ENCODE assay signal across 8 cellular contexts in genomic region chr20:41011551-41012067, GRCh38. TPM values are rescaled to one million over a fixed set of nuclear protein-coding genes. Genes with fewer than 3 reads are reported as not detected.
DNase-seq lines count a peak whose midpoint lies in the region; ATAC-seq and TF ChIP-seq lines count a peak whose summit lies in the region.

No MANE protein-coding gene starts in this region.

- no peak for TF ChIP-seq POLR2A in HCT116 (IDR thresholded peaks at IDR 0.05; ENCODE audit: borderline replicate concordance, extremely low read depth, insufficient read depth, insufficient read length)

- DNase-seq in HCT116 (ENCODE audit: low read depth, low spot score) (no peak), medulla oblongata (ENCODE audit: extremely low spot score) (peak; percentile 60), RKO (ENCODE audit: low spot score) (no peak), Kasumi-1 (lab: John Stamatoyannopoulos, UW) (no peak), nephron progenitor cell (no peak)
- DNase-seq in activated CD4-positive, alpha-beta T cell treated with anti-CD3 and anti-CD28 coated beads for 48 hours = no peak

- H3K27me3 Mint-ChIP-seq in nephron progenitor cell (ENCODE audit: low read depth, poor library complexity) = no peaks in the 10 kb centered on the region

- no peak for TF ChIP-seq CTCF in HCT116 (IDR thresholded peaks at IDR 0.05 in 2 of 3, conservative IDR thresholded peaks at IDR 0.05 in 1 of 3; ENCODE audit: borderline replicate concordance in 1 of 3, insufficient read depth in 1 of 3, low read depth in 2 of 3, low read length in 2 of 3)
- no peak for TF ChIP-seq CTCF in Loucy (conservative IDR thresholded peaks at IDR 0.05; ENCODE audit: low read length)
- TF ChIP-seq CTCF in nephron progenitor cell (IDR thresholded peaks at IDR 0.05) = no peak

- peaks cover 6% of the 10 kb centered on the region for H3K36me3 Mint-ChIP-seq in nephron progenitor cell (ENCODE audit: low read depth)

- ATAC-seq in GM18858 (IDR thresholded peaks at IDR 0.05; ENCODE audit: unreplicated experiment) (peak; percentile 79), HCT116 (no peak)

- H3K9me3 ChIP-seq in HCT116 (ENCODE audit: control insufficient read depth in 1 of 2, insufficient read depth in 1 of 2, low read depth in 1 of 2, low read length in 2 of 2) (peaks cover 0 to 5% of the 10 kb centered on the region in 2 experiments; a peak in 1 of 4 replicates), Loucy (ENCODE audit: insufficient read depth, low read depth, low read length) (peaks cover 3% of the 10 kb centered on the region; the same call in 1 of the 2 replicates)

- H3K27ac Mint-ChIP-seq in nephron progenitor cell = no peak overlapping the region

- H3K36me3 ChIP-seq in HCT116 (ENCODE audit: control insufficient read depth in 1 of 2, insufficient read depth in 2 of 2, low read length in 2 of 2) (no peaks in the 10 kb centered on the region), Loucy (ENCODE audit: insufficient read depth, low read length) (no peaks in the 10 kb centered on the region)

- POLR2A ChIA-PET in HCT116 (lab: Charles Lee) = interaction anchor here (0.9 to 2.0 kb wide), 3 partner anchors 11 to 21 kb away, joined by 3 to 9 read pairs (median 6); partner anchors contain the start of gene TOP1

- intact Hi-C loops in HCT116 (cut with micrococcal nuclease) = no loop called here

- H3K27ac ChIP-seq in HCT116 (ENCODE audit: low read depth, low read length) = no peak overlapping the region

- H3K9me2 ChIP-seq in HCT116 (ENCODE audit: insufficient read depth) (no peaks in the 10 kb centered on the region), Loucy (replicated peaks; ENCODE audit: low read depth, low read length) (no peaks in the 10 kb centered on the region)

- no peaks in the 10 kb centered on the region for H3F3A ChIP-seq in Loucy (ENCODE audit: low read depth)

- peaks cover 9% of the 10 kb centered on the region for H3K9me3 Mint-ChIP-seq in nephron progenitor cell

- H3K4me1 Mint-ChIP-seq in nephron progenitor cell = peaks cover 45% of the 10 kb centered on the region

- no peak overlapping the region for H3K4me3 Mint-ChIP-seq in nephron progenitor cell

- no peaks in the 10 kb centered on the region for H4K20me1 ChIP-seq in HCT116 (ENCODE audit: insufficient read depth)
- H4K20me1 ChIP-seq in Loucy (ENCODE audit: insufficient read depth, low read length, poor library complexity, severe bottlenecking) = no peaks in the 10 kb centered on the region

- TF ChIP-seq RAD21 in HCT116 (IDR thresholded peaks at IDR 0.05; ENCODE audit: low read depth) = no peak

- H3K9ac ChIP-seq in HCT116 (ENCODE audit: low read length) (no peak overlapping the region), Loucy (ENCODE audit: low read depth, low read length, poor library complexity, severe bottlenecking) (peak overlapping the region; percentile 9)

- H3K4me1 ChIP-seq in HCT116 (ENCODE audit: control insufficient read depth in 1 of 2, insufficient read depth in 2 of 2, low read length in 2 of 2) (peaks cover 49 to 80% of the 10 kb centered on the region in 2 experiments), Loucy (ENCODE audit: insufficient read depth, low read length, poor library complexity, severe bottlenecking) (peaks cover 42% of the 10 kb centered on the region)

- RAD21 ChIA-PET in HCT116 (lab: Charles Lee; ENCODE audit: low non-redundant PET in 1 of 2, low total read pairs in 2 of 2, uncharacterized antibody in 2 of 2, unreplicated experiment in 2 of 2) = no interaction called here

- H3K4me3 ChIP-seq in HCT116 (replicated peaks in 1 of 2; ENCODE audit: low read depth in 1 of 2, low read length in 2 of 2) (no peak overlapping the region), Loucy (ENCODE audit: low read length, poor library complexity, severe bottlenecking) (no peak overlapping the region)

- CTCF ChIA-PET in HCT116 (lab: Charles Lee) = no interaction called here

- no TSS peak for BruUV-seq in HCT116 (replicated peaks; lab: Mats Ljungman, UMichigan)

- H2AFZ ChIP-seq in HCT116 (ENCODE audit: low read depth, low read length, poor library complexity, severe bottlenecking) = peak overlapping the region; percentile 22
- no peak overlapping the region for H2AFZ ChIP-seq in Loucy (ENCODE audit: low read length)

- H3K4me2 ChIP-seq in HCT116 (ENCODE audit: low read length) (peak overlapping the region; percentile 35), Loucy (ENCODE audit: low read depth, low read length, poor library complexity, severe bottlenecking) (peak overlapping the region; percentile 33)

- H3K27me3 ChIP-seq in HCT116 (ENCODE audit: insufficient read depth, low read length) (no peaks in the 10 kb centered on the region), Loucy (ENCODE audit: insufficient read depth, low read length, poor library complexity, severe bottlenecking) (no peaks in the 10 kb centered on the region)

- H3K79me2 ChIP-seq in HCT116 (ENCODE audit: insufficient read depth, low read length) (no peaks in the 10 kb centered on the region), Loucy (ENCODE audit: insufficient read depth, low read length) (no peaks in the 10 kb centered on the region)

TF ChIP-seq in HCT116, 20 proteins besides CTCF, POLR2A, EP300 and RAD21:
- TF ChIP-seq EZH2phosphoT487 (IDR thresholded peaks at IDR 0.05; ENCODE audit: borderline replicate concordance) (no peak), SRF (IDR thresholded peaks at IDR 0.05; ENCODE audit: low read depth) (no peak), JUND (IDR thresholded peaks at IDR 0.05) (no peak), ZBTB33 (IDR thresholded peaks at IDR 0.05; ENCODE audit: extremely low read depth, insufficient replicate concordance, low read length) (no peak), MAX (IDR thresholded peaks at IDR 0.05) (no peak), YY1 (IDR thresholded peaks at IDR 0.05; ENCODE audit: extremely low read depth, insufficient replicate concordance, low read depth, low read length) (no peak), POLR2AphosphoS5 (IDR thresholded peaks at IDR 0.05; ENCODE audit: low read depth, low read length) (no peak), TCF7L2 (IDR thresholded peaks at IDR 0.05; ENCODE audit: borderline replicate concordance, extremely low read depth, insufficient read depth, insufficient read length) (no peak), SIN3A (IDR thresholded peaks at IDR 0.05; ENCODE audit: low read depth) (no peak), CEBPB (IDR thresholded peaks at IDR 0.05; ENCODE audit: low read depth) (no peak), EZH2 (IDR thresholded peaks at IDR 0.05) (no peak), ZFX (IDR thresholded peaks at IDR 0.05) (no peak), EGR1 (IDR thresholded peaks at IDR 0.05; ENCODE audit: low read depth) (no peak), ZNF274 (IDR thresholded peaks at IDR 0.05; ENCODE audit: low read depth, low read length) (no peak)

RNA-seq across cellular contexts. Expression of gene TOP1, which starts 17.0 kb away (rescaled TPM):
- total RNA-seq in HCT116 (2021; ENCODE audit: unreplicated experiment) = 190 TPM
- 78.3 and 101 TPM in 2 replicates for polyA plus RNA-seq in HCT116 (2012)
